ENCODE assay signal across 23 cellular contexts in the genomic region with DNA sequence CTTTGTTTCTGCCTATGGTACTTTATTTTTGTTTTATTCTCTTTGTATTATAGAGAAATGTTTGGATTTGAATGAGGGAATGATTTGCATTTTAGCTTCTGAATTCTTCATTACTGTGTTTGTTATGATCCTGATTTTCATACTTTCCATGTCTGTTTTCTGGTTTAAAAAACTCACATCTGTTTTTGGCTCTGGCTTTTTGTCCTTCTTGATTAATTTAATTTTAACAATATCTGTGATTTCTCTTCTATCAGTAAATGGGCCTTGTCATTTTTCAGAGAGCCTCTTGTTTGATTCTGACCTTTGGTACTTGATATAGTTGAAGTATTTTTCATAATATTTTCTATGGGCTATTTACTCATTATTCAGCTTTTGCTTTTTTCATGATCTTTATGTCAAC.
"Had no signal": no experiment of that assay in that cellular context is flagged by ENCODE, and none has a peak within 500 bp of the region (broad histone marks: within the 10 kb centered on the region; RNA-seq: fewer than 3 reads in every experiment).

No MANE protein-coding gene starts in this region.

- H3K4me1 ChIP-seq: colonic mucosa, esophagus squamous epithelium, gastrocnemius medialis, heart right ventricle, left lung, lower lobe of right lung had no signal

- H3K36me3 ChIP-seq: colonic mucosa, esophagus squamous epithelium, gastrocnemius medialis, heart right ventricle, left lung, lower lobe of right lung had no signal

- DNase-seq: colonic mucosa; cortex of kidney; effector CD8-positive, alpha-beta T cell; effector memory CD8-positive, alpha-beta T cell; endodermal cell; erythroblast; esophagus squamous epithelium; foreskin fibroblast; foreskin melanocyte; gastrocnemius medialis; glutamatergic neuron; head of caudate nucleus; heart right ventricle; hippocampal formation; left cardiac atrium; left lung; left ventricle myocardium superior; lower lobe of right lung; mesenchymal stem cell; mucosa of descending colon; naive B cell had no signal

- H3K27ac ChIP-seq: colonic mucosa, epithelial cell of prostate, esophagus squamous epithelium, gastrocnemius medialis, heart right ventricle, left lung, lower lobe of right lung had no signal

- ATAC-seq: effector memory CD8-positive, alpha-beta T cell; esophagus mucosa; gastrocnemius medialis; heart right ventricle; left cardiac atrium; left lung; left ventricle myocardium superior; lower lobe of right lung; mucosa of descending colon had no signal

- H3K27me3 ChIP-seq: colonic mucosa, esophagus squamous epithelium, gastrocnemius medialis, heart right ventricle, left lung had no signal

- H3K9me3 ChIP-seq: colonic mucosa, esophagus squamous epithelium, gastrocnemius medialis, heart right ventricle, left lung, lower lobe of right lung, mucosa of descending colon had no signal

- H3K4me3 ChIP-seq: colonic mucosa, esophagus squamous epithelium, gastrocnemius medialis, heart right ventricle, left lung, lower lobe of right lung, mucosa of descending colon had no signal
